Comparison of ENCODE assay signal across 19 cellular contexts in genomic region chr2:196018037-196018436, GRCh38. TPM values are rescaled to one million over a fixed set of nuclear protein-coding genes. Genes with fewer than 3 reads are reported as not detected.
DNase-seq lines count a peak whose midpoint lies in the region; ATAC-seq, FAIRE-seq and TF ChIP-seq lines count a peak whose summit lies in the region.
"Had no signal": no experiment of that assay in that cellular context is flagged by ENCODE, and none has a peak within 500 bp of the region (broad histone marks: within the 10 kb centered on the region; RNA-seq: fewer than 3 reads in every experiment).

No MANE protein-coding gene starts in this region.

- H4K20me1 ChIP-seq in HepG2 (ENCODE audit: insufficient read depth, low read length) = no peaks in the 10 kb centered on the region
- H4K20me1 ChIP-seq: BLaER1 treated with 17β-estradiol and CSF1 and Interleukin-3, amounts not matched to agents 10 nM and 100 nM had no signal

- in situ Hi-C loops in HepG2 (cut with HindIII; ENCODE audit: extremely low pct_ligation_motif_present, low pct_unique_long_range_greater_than_20kb) = no loop called here

- intact Hi-C loops in HepG2 (cut with micrococcal nuclease; ENCODE audit: unreplicated experiment) = no loop called here
- intact Hi-C loops in right lobe of liver (cut with DNase I) = no loop called here

- BruUV-seq in HepG2 (replicated peaks; lab: Mats Ljungman, UMichigan) = no TSS peak

- ATAC-seq in HepG2 (no peak), right lobe of liver (no peak)
- ATAC-seq: CD8-positive, alpha-beta T cell had no signal

- TF ChIP-seq EP300 in HepG2 (IDR thresholded peaks at IDR 0.05; ENCODE audit: low read depth in 2 of 2, low read length in 2 of 2) (no peak), HepG2 (CRISPR knock-in tag; IDR thresholded peaks at IDR 0.05; ENCODE audit: borderline replicate concordance) (no peak)

- 2% methylated on average over 2 of the region's 2 CpGs for WGBS in HepG2 (ENCODE audit: low lambda C conversion rate)
- WGBS in right lobe of liver (ENCODE audit: insufficient coverage, low coverage, low lambda C conversion rate, missing lambda C conversion rate) = 38% methylated on average over 2 of the region's 2 CpGs

- CTCF ChIA-PET in HepG2 (lab: Yijun Ruan, JAX; ENCODE audit: low intra/inter-chr PET ratio, low total read pairs) = no interaction called here

- no peak for FAIRE-seq in HepG2 (lab: Jason Lieb, UNC)
- peak; percentile 37 for FAIRE-seq in GM19239 (lab: Jason Lieb, UNC)
- FAIRE-seq: A204.1, D721Med, G401.6, GM12891 had no signal

- H3K79me2 ChIP-seq in HepG2 (ENCODE audit: insufficient read depth, low read length) = no peaks in the 10 kb centered on the region

- no peak overlapping the region for H3K4me3 ChIP-seq in HepG2 (replicated peaks in 1 of 3; ENCODE audit: insufficient read depth in 1 of 3, low read depth in 2 of 3, low read length in 3 of 3)
- H3K4me3 ChIP-seq in right lobe of liver = no peak overlapping the region
- H3K4me3 ChIP-seq: BLaER1 treated with 17β-estradiol and CSF1 and Interleukin-3, amounts not matched to agents 10 nM and 100 nM had no signal

- no peak overlapping the region for H3K9ac ChIP-seq in HepG2 (ENCODE audit: insufficient read depth, low read depth, low read length)
- H3K9ac ChIP-seq: BLaER1 treated with 17β-estradiol and CSF1 and Interleukin-3, amounts not matched to agents 10 nM and 100 nM had no signal

- TF ChIP-seq RAD21 in HepG2 (CRISPR knock-in tag; IDR thresholded peaks at IDR 0.05) = no peak

- H3K9me3 ChIP-seq in HepG2 (ENCODE audit: low read length) (no peaks in the 10 kb centered on the region), right lobe of liver (no peaks in the 10 kb centered on the region)
- H3K9me3 ChIP-seq: Caco-2 had no signal

- H3K27me3 ChIP-seq in HepG2 (ENCODE audit: control insufficient read depth in 1 of 2, insufficient read depth in 2 of 2, low read length in 2 of 2) (no peaks in the 10 kb centered on the region), right lobe of liver (no peaks in the 10 kb centered on the region)
- H3K27me3 ChIP-seq: BLaER1 treated with 17β-estradiol and CSF1 and Interleukin-3, amounts not matched to agents 10 nM and 100 nM had no signal

- H3K4me1 ChIP-seq in HepG2 (ENCODE audit: insufficient read depth, low read length) = no peaks in the 10 kb centered on the region
- H3K4me1 ChIP-seq in right lobe of liver = no peaks in the 10 kb centered on the region
- H3K4me1 ChIP-seq: BLaER1 treated with 17β-estradiol and CSF1 and Interleukin-3, amounts not matched to agents 10 nM and 100 nM; Caco-2 had no signal

- TF ChIP-seq CTCF in HepG2 (CRISPR knock-in tag; IDR thresholded peaks at IDR 0.05) (no peak), right lobe of liver (IDR thresholded peaks at IDR 0.05) (no peak)

- H3K27ac ChIP-seq in HepG2 (ENCODE audit: extremely low read length, insufficient read depth, low read length) (no peak overlapping the region), right lobe of liver (no peak overlapping the region)
- H3K27ac ChIP-seq: BLaER1 treated with 17β-estradiol and CSF1 and Interleukin-3, amounts not matched to agents 10 nM and 100 nM; C4-2B had no signal

- no peak overlapping the region for H3K4me2 ChIP-seq in HepG2 (ENCODE audit: low read depth, low read length)
- H3K4me2 ChIP-seq: BLaER1 treated with 17β-estradiol and CSF1 and Interleukin-3, amounts not matched to agents 10 nM and 100 nM had no signal

- DNase-seq in HepG2 (ENCODE audit: low spot score) (no peak), right lobe of liver (no peak), GM19239 (ENCODE audit: insufficient read length, low spot score) (no peak), HuH-7 (ENCODE audit: low spot score) (no peak), globus pallidus (ENCODE audit: low spot score) (no peak)
- DNase-seq: 8988T; AML-193; Caco-2; Calu3; CD4-positive, alpha-beta T cell; CD8-positive, alpha-beta T cell; DMS79 treated with DMSO at 0.1 percent for 48 hours; GF-D8 had no signal

- no peak overlapping the region for H2AFZ ChIP-seq in HepG2 (ENCODE audit: low read length)

- POLR2A ChIA-PET in HepG2 (lab: Yijun Ruan, JAX) = no interaction called here

- H3K36me3 ChIP-seq in HepG2 (replicated peaks in 1 of 2; ENCODE audit: control insufficient read depth in 1 of 2, insufficient read depth in 2 of 2, low read length in 2 of 2) = no peaks in the 10 kb centered on the region
- no peaks in the 10 kb centered on the region for H3K36me3 ChIP-seq in right lobe of liver
- H3K36me3 ChIP-seq: BLaER1 treated with 17β-estradiol and CSF1 and Interleukin-3, amounts not matched to agents 10 nM and 100 nM had no signal

- TF ChIP-seq POLR2A in HepG2 (IDR thresholded peaks at IDR 0.05; ENCODE audit: insufficient read depth in 1 of 2, low read depth in 2 of 2, low read length in 2 of 2) (no peak), right lobe of liver (IDR thresholded peaks at IDR 0.05) (no peak)

TF ChIP-seq in HepG2, 621 proteins besides CTCF, POLR2A, EP300 and RAD21:
- no peak for TF ChIP-seq ZNF577 (CRISPR knock-in tag; IDR thresholded peaks at IDR 0.05; ENCODE audit: borderline replicate concordance, low read depth)
- TF ChIP-seq HNRNPH1 (optimal IDR thresholded peaks at IDR 0.05; ENCODE audit: low read depth, low read length) = no peak
- no peak for TF ChIP-seq ZNF510 (CRISPR knock-in tag; IDR thresholded peaks at IDR 0.05; ENCODE audit: low read depth)
- TF ChIP-seq ZNF766 (CRISPR knock-in tag; IDR thresholded peaks at IDR 0.05; ENCODE audit: borderline replicate concordance) = no peak
- TF ChIP-seq MAFF (IDR thresholded peaks at IDR 0.05; ENCODE audit: low read depth, low read length) = peak; percentile 65
- TF ChIP-seq FOSL2 (CRISPR knock-in tag; IDR thresholded peaks at IDR 0.05) = no peak
- TF ChIP-seq GTF2F1 (IDR thresholded peaks at IDR 0.05; ENCODE audit: low read length) = no peak
- TF ChIP-seq ZNF850 (CRISPR knock-in tag; conservative IDR thresholded peaks at IDR 0.05) = no peak
- no peak for TF ChIP-seq KDM1A (CRISPR knock-in tag; IDR thresholded peaks at IDR 0.05)
- TF ChIP-seq ARNTL (CRISPR knock-in tag; IDR thresholded peaks at IDR 0.05) = no peak
- TF ChIP-seq MAFK (conservative IDR thresholded peaks at IDR 0.05 in 1 of 2, IDR thresholded peaks at IDR 0.05 in 1 of 2; ENCODE audit: low read length in 2 of 2) = peak; percentile 68 to 70
- no peak for TF ChIP-seq TAF15 (IDR thresholded peaks at IDR 0.05; ENCODE audit: low read depth, low read length, poor library complexity, severe bottlenecking)
- no peak for TF ChIP-seq ZNF431 (CRISPR knock-in tag; IDR thresholded peaks at IDR 0.05; ENCODE audit: borderline replicate concordance, low read depth)
- TF ChIP-seq ZNF768 (CRISPR knock-in tag; IDR thresholded peaks at IDR 0.05) = no peak
- no peak for TF ChIP-seq KLF6 (CRISPR knock-in tag; IDR thresholded peaks at IDR 0.05)
- TF ChIP-seq PAX8 (CRISPR knock-in tag; IDR thresholded peaks at IDR 0.05; ENCODE audit: borderline replicate concordance) = no peak

RNA-seq across cellular contexts. Expression of gene DNAH7, which starts 50.6 kb away (rescaled TPM):
- total RNA-seq in HepG2 (2016; rRNA removed; fragmentation: Illumina TruSeq; extraction: Trizol) = 0.07 and 0.09 TPM in 2 replicates
- total RNA-seq in HepG2 (2016; cell fraction: cytosol; rRNA removed; fragmentation: Illumina TruSeq; extraction: Trizol; ENCODE audit: low read depth) = not detected in 2 replicates
- 0.15 TPM in 1 of 2 replicates, not detected in the other for total RNA-seq in HepG2 (2016; cell fraction: insoluble cytoplasmic fraction; rRNA removed; fragmentation: Illumina TruSeq; extraction: Trizol)
- total RNA-seq in HepG2 (2016; cell fraction: membrane; rRNA removed; fragmentation: Illumina TruSeq; extraction: Trizol) = not detected in 2 replicates
- 0.12 and 0.25 TPM in 2 replicates for total RNA-seq in HepG2 (2016; cell fraction: nucleus; rRNA removed; fragmentation: Illumina TruSeq; extraction: Trizol)
- polyA plus RNA-seq in HepG2 (2011; rRNA removed) = not detected in 2 replicates
- not detected in 2 replicates for polyA plus RNA-seq in HepG2 (2011; cell fraction: cytosol; rRNA removed)
- not detected in 2 replicates for polyA plus RNA-seq in HepG2 (2011; cell fraction: nucleus; rRNA removed)
- polyA plus RNA-seq in HepG2 (2012) = not detected in 2 replicates
- not detected in 2 replicates for polyA plus RNA-seq in HepG2 (2016; cell fraction: cytosol; fragmentation: Illumina TruSeq; extraction: Trizol; ENCODE audit: low read depth)
- not detected in 2 replicates for polyA plus RNA-seq in HepG2 (2016; cell fraction: insoluble cytoplasmic fraction; fragmentation: Illumina TruSeq; extraction: Trizol; ENCODE audit: low read depth)
- polyA plus RNA-seq in HepG2 (2016; cell fraction: membrane; fragmentation: Illumina TruSeq; extraction: Trizol; ENCODE audit: low read depth) = not detected in 2 replicates
- polyA plus RNA-seq in HepG2 (2016; cell fraction: nucleus; fragmentation: Illumina TruSeq; extraction: Trizol; ENCODE audit: insufficient read depth, low read depth) = 0.11 and 0.85 TPM in 2 replicates
- 0.07 TPM in 1 of 2 replicates, not detected in the other for polyA minus RNA-seq in HepG2 (2011; rRNA and poly(A)+ RNA removed; ENCODE audit: low replicate concordance)
- polyA minus RNA-seq in HepG2 (2011; cell fraction: cytosol; rRNA and poly(A)+ RNA removed) = not detected in 2 replicates
- polyA minus RNA-seq in HepG2 (2011; cell fraction: nucleus; rRNA and poly(A)+ RNA removed) = 0.25 and 0.26 TPM in 2 replicates
- under 1 TPM; 0.12 to 0.35 (median 0.26) TPM for total RNA-seq in right lobe of liver
- total RNA-seq: CD4-positive, alpha-beta T cell; CD8-positive, alpha-beta T cell had no signal
